ENCODE assay signal across 1 cellular context in genomic region chr11:76444065-76444383, GRCh38.
TF ChIP-seq lines count a peak whose summit lies in the region.

No MANE protein-coding gene starts in this region.

TF ChIP-seq in HepG2, 621 proteins besides CTCF, POLR2A, EP300 and RAD21 (continued from another document):
- no peak for TF ChIP-seq DDIT3 (CRISPR knock-in tag; IDR thresholded peaks at IDR 0.05)
- 0 out of 2 replicates have a peak, but pooled peaks have one; percentile 17 for TF ChIP-seq ZNF841 (CRISPR knock-in tag; IDR thresholded peaks at IDR 0.05; ENCODE audit: borderline replicate concordance)
- peak; percentile 44; the same call in 1 of the 2 replicates for TF ChIP-seq MAX (IDR thresholded peaks at IDR 0.05)
- TF ChIP-seq ZSCAN22 (CRISPR knock-in tag; IDR thresholded peaks at IDR 0.05), result 0 out of 2 replicates have a peak, but pooled peaks have one; percentile 30
- 0 out of 2 replicates have a peak, but pooled peaks have one; percentile 29 for TF ChIP-seq MNT (IDR thresholded peaks at IDR 0.05)
- 0 out of 2 replicates have a peak, but pooled peaks have one; percentile 24 for TF ChIP-seq AKNA (CRISPR knock-in tag; IDR thresholded peaks at IDR 0.05; ENCODE audit: borderline replicate concordance)
- TF ChIP-seq ARID2 (CRISPR knock-in tag; IDR thresholded peaks at IDR 0.05; ENCODE audit: borderline replicate concordance), result 0 out of 2 replicates have a peak, but pooled peaks have one; percentile 21
